1 cellular context compared by ENCODE assay signal in the genomic region with DNA sequence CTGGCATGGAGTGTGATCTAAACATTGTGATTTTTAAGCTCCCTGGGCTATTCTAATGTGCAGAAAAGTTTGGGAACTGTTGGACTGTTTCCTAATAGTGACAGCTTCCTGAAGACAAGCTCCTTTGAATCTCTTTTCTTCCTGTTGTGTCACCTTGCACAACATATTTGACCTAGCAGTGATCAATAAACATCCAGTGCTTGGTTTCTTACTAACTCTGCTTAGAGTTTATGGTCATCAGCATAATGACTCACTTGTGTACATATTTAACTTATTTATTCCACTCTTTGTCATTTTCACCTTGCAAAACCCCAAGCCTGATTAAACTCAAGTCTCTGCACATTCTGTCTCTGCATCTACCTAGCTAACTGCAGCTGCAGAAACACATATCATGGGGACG.
TF ChIP-seq lines count a peak whose summit lies in the region.

No MANE protein-coding gene starts in this region.

TF ChIP-seq in HepG2, 621 proteins besides CTCF, POLR2A, EP300 and RAD21 (continued from another document and continues in another):
- TF ChIP-seq TIGD3 (CRISPR knock-in tag; IDR thresholded peaks at IDR 0.05; ENCODE audit: borderline replicate concordance) (no peak), ZNF790 (CRISPR knock-in tag; IDR thresholded peaks at IDR 0.05; ENCODE audit: borderline replicate concordance) (no peak), ETV5 (CRISPR knock-in tag; IDR thresholded peaks at IDR 0.05; ENCODE audit: borderline replicate concordance) (peak; percentile 66; the same call in 1 of the 2 replicates), CEBPG (CRISPR knock-in tag; IDR thresholded peaks at IDR 0.05) (peak; percentile 38; the same call in 1 of the 2 replicates), ZNF781 (CRISPR knock-in tag; IDR thresholded peaks at IDR 0.05; ENCODE audit: borderline replicate concordance, not compliant biosample characterization) (no peak), SOX6 (IDR thresholded peaks at IDR 0.05) (no peak), SOX6 (CRISPR knock-in tag; IDR thresholded peaks at IDR 0.05) (peak; percentile 64; the same call in 1 of the 2 replicates), ZNF432 (CRISPR knock-in tag; IDR thresholded peaks at IDR 0.05; ENCODE audit: borderline replicate concordance) (no peak), ZSCAN21 (CRISPR knock-in tag; IDR thresholded peaks at IDR 0.05; ENCODE audit: borderline replicate concordance) (no peak), SIN3B (IDR thresholded peaks at IDR 0.05; ENCODE audit: low read length) (no peak), ZNF33A (CRISPR knock-in tag; IDR thresholded peaks at IDR 0.05; ENCODE audit: borderline replicate concordance) (no peak), GABPA (IDR thresholded peaks at IDR 0.05; ENCODE audit: low read depth, low read length) (no peak), GABPA (CRISPR knock-in tag; IDR thresholded peaks at IDR 0.05; ENCODE audit: low read depth) (peak; percentile 33; the same call in 1 of the 2 replicates), ZNF557 (CRISPR knock-in tag; IDR thresholded peaks at IDR 0.05) (no peak), SNAI1 (CRISPR knock-in tag; IDR thresholded peaks at IDR 0.05; ENCODE audit: borderline replicate concordance) (no peak), ZSCAN31 (CRISPR knock-in tag; IDR thresholded peaks at IDR 0.05; ENCODE audit: low read depth) (no peak), ARID3A (IDR thresholded peaks at IDR 0.05; ENCODE audit: low read depth, low read length) (peak; percentile 62), MZF1 (CRISPR knock-in tag; IDR thresholded peaks at IDR 0.05; ENCODE audit: borderline replicate concordance) (no peak), AFF4 (CRISPR knock-in tag; IDR thresholded peaks at IDR 0.05) (no peak), MED13 (CRISPR knock-in tag; IDR thresholded peaks at IDR 0.05) (no peak), ZNF839 (CRISPR knock-in tag; IDR thresholded peaks at IDR 0.05; ENCODE audit: borderline replicate concordance) (no peak), JUND (CRISPR knock-in tag; IDR thresholded peaks at IDR 0.05) (peak; percentile 40; the same call in 1 of the 2 replicates), NR2F2 (IDR thresholded peaks at IDR 0.05; ENCODE audit: borderline replicate concordance, low read depth) (no peak), ZBTB3 (CRISPR knock-in tag; IDR thresholded peaks at IDR 0.05; ENCODE audit: borderline replicate concordance, low read depth) (peak; percentile 98), BORCS8-MEF2B (CRISPR knock-in tag; IDR thresholded peaks at IDR 0.05) (no peak), ZBTB42 (CRISPR knock-in tag; IDR thresholded peaks at IDR 0.05) (no peak), FOXP1 (IDR thresholded peaks at IDR 0.05) (no peak), FOXP1 (CRISPR knock-in tag; IDR thresholded peaks at IDR 0.05) (peak; percentile 91), ZNF775 (CRISPR knock-in tag; IDR thresholded peaks at IDR 0.05; ENCODE audit: borderline replicate concordance) (no peak), AHR (CRISPR knock-in tag; IDR thresholded peaks at IDR 0.05) (no peak), FLYWCH1 (CRISPR knock-in tag; IDR thresholded peaks at IDR 0.05) (no peak), ZNF326 (CRISPR knock-in tag; IDR thresholded peaks at IDR 0.05; ENCODE audit: borderline replicate concordance) (no peak), CENPX (CRISPR knock-in tag; IDR thresholded peaks at IDR 0.05) (no peak), ZNF776 (CRISPR knock-in tag; IDR thresholded peaks at IDR 0.05) (no peak), THAP11 (CRISPR knock-in tag; IDR thresholded peaks at IDR 0.05) (0 out of 2 replicates have a peak, but pooled peaks have one; percentile 41), SP2 (CRISPR knock-in tag; IDR thresholded peaks at IDR 0.05) (no peak), ZNF556 (CRISPR knock-in tag; IDR thresholded peaks at IDR 0.05; ENCODE audit: borderline replicate concordance) (no peak), SAFB2 (CRISPR knock-in tag; IDR thresholded peaks at IDR 0.05; ENCODE audit: borderline replicate concordance, low read depth) (no peak), TAF1 (CRISPR knock-in tag; IDR thresholded peaks at IDR 0.05) (no peak), SOX5 (CRISPR knock-in tag; IDR thresholded peaks at IDR 0.05; ENCODE audit: borderline replicate concordance) (peak; percentile 26; the same call in 1 of the 2 replicates), TFDP2 (CRISPR knock-in tag; IDR thresholded peaks at IDR 0.05) (no peak), FOXJ3 (CRISPR knock-in tag; IDR thresholded peaks at IDR 0.05; ENCODE audit: borderline replicate concordance) (no peak), ZNF543 (CRISPR knock-in tag; IDR thresholded peaks at IDR 0.05) (no peak), NPAS2 (CRISPR knock-in tag; IDR thresholded peaks at IDR 0.05; ENCODE audit: borderline replicate concordance) (no peak), ZNF564 (CRISPR knock-in tag; IDR thresholded peaks at IDR 0.05) (no peak), MAF1 (CRISPR knock-in tag; IDR thresholded peaks at IDR 0.05; ENCODE audit: borderline replicate concordance) (no peak), KLF6 (CRISPR knock-in tag; IDR thresholded peaks at IDR 0.05) (no peak), ZNF17 (CRISPR knock-in tag; IDR thresholded peaks at IDR 0.05) (no peak), ZFP82 (CRISPR knock-in tag; IDR thresholded peaks at IDR 0.05; ENCODE audit: borderline replicate concordance) (no peak), MXD3 (CRISPR knock-in tag; IDR thresholded peaks at IDR 0.05) (no peak), TBP (CRISPR knock-in tag; IDR thresholded peaks at IDR 0.05) (no peak), SALL1 (CRISPR knock-in tag; IDR thresholded peaks at IDR 0.05) (no peak; the same call in 1 of the 2 replicates), EHMT2 (IDR thresholded peaks at IDR 0.05; ENCODE audit: borderline replicate concordance, low read depth, low read length) (no peak)
- TF ChIP-seq, protein P1, sequence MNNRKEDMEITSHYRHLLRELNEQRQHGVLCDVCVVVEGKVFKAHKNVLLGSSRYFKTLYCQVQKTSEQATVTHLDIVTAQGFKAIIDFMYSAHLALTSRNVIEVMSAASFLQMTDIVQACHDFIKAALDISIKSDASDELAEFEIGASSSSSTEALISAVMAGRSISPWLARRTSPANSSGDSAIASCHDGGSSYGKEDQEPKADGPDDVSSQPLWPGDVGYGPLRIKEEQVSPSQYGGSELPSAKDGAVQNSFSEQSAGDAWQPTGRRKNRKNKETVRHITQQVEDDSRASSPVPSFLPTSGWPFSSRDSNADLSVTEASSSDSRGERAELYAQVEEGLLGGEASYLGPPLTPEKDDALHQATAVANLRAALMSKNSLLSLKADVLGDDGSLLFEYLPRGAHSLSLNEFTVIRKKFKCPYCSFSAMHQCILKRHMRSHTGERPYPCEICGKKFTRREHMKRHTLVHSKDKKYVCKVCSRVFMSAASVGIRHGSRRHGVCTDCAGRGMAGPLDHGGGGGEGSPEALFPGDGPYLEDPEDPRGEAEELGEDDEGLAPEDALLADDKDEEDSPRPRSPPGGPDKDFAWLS (CRISPR knock-in tag; IDR thresholded peaks at IDR 0.05; ENCODE audit: borderline replicate concordance): no peak
- TF ChIP-seq, protein P2, sequence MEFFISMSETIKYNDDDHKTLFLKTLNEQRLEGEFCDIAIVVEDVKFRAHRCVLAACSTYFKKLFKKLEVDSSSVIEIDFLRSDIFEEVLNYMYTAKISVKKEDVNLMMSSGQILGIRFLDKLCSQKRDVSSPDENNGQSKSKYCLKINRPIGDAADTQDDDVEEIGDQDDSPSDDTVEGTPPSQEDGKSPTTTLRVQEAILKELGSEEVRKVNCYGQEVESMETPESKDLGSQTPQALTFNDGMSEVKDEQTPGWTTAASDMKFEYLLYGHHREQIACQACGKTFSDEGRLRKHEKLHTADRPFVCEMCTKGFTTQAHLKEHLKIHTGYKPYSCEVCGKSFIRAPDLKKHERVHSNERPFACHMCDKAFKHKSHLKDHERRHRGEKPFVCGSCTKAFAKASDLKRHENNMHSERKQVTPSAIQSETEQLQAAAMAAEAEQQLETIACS (CRISPR knock-in tag; IDR thresholded peaks at IDR 0.05): no peak
- TF ChIP-seq, protein P3, sequence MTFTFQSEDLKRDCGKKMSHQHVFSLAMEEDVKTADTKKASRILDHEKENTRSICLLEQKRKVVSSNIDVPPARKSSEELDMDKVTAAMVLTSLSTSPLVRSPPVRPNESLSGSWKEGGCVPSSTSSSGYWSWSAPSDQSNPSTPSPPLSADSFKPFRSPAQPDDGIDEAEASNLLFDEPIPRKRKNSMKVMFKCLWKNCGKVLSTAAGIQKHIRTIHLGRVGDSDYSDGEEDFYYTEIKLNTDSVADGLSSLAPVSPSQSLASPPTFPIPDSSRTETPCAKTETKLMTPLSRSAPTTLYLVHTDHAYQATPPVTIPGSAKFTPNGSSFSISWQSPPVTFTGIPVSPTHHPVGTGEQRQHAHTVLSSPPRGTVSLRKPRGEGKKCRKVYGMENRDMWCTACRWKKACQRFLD (CRISPR knock-in tag; IDR thresholded peaks at IDR 0.05; ENCODE audit: borderline replicate concordance): no peak
- TF ChIP-seq, protein P4, sequence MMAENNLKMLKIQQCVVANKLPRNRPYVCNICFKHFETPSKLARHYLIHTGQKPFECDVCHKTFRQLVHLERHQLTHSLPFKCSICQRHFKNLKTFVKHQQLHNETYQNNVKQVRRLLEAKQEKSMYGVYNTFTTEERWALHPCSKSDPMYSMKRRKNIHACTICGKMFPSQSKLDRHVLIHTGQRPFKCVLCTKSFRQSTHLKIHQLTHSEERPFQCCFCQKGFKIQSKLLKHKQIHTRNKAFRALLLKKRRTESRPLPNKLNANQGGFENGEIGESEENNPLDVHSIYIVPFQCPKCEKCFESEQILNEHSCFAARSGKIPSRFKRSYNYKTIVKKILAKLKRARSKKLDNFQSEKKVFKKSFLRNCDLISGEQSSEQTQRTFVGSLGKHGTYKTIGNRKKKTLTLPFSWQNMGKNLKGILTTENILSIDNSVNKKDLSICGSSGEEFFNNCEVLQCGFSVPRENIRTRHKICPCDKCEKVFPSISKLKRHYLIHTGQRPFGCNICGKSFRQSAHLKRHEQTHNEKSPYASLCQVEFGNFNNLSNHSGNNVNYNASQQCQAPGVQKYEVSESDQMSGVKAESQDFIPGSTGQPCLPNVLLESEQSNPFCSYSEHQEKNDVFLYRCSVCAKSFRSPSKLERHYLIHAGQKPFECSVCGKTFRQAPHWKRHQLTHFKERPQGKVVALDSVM (CRISPR knock-in tag; IDR thresholded peaks at IDR 0.05): no peak
